Comparison of ENCODE assay signal across 8 cellular contexts in the genomic region with DNA sequence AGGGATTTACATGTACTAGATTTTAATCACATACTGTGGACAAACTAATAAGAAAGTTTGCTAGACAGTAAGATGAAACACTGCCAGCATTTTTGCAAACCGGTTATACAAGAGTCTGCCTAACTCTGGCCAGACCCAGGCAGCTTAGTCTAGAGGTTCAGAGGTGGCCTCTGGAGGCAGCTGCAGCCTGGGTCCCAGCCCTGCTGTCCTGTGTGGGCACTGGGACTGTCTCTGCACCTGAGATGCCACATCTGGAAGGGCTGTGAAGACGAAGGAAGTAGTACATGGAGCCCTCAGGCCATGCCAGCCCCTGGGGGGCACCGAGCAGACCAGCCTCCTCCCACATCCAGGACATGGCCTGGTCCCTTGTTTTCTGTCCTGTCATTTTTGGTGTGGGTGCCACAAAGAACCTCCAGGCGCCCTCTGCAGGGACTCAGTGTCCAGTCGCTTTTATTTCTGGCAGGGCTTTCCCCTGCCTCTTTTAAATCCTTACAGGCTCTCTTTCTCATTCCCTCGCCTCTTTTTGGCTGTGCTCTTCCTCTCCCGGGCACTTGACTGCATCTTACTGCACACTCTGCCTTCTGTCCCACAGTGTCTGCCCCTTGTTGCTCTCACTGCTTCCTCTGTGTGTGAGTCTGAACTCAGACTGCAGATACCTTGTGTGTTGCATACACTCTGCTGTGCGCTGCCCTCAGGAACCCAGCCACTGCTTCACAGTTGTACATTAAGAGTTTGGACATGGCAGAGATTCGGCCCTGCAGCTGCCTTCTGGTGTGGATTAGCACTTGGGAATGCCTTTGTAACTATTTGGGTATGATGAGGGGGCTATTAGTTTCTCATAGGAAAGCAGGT.
A peak's percentile ranks its signal among the peaks of the same experiment; 100 is the strongest.
DNase-seq lines count a peak whose midpoint lies in the region; ATAC-seq and TF ChIP-seq lines count a peak whose summit lies in the region.

No MANE protein-coding gene starts in this region.

- H3K9me3 Mint-ChIP-seq in activated CD4-positive, alpha-beta T cell treated with anti-CD3 and anti-CD28 coated beads for 36 hours (ENCODE audit: low read depth), result no peaks in the 10 kb centered on the region

- DNase-seq in SIG-M5 treated with dmso at 0.1 percent for 504 hours (lab: John Stamatoyannopoulos, UW; ENCODE audit: unreplicated experiment), result peak; percentile 40
- DNase-seq in SIG-M5 (lab: John Stamatoyannopoulos, UW), result no peak
- DNase-seq in M059J (ENCODE audit: low read depth), result peak; percentile 55
- DNase-seq in activated CD4-positive, alpha-beta T cell treated with anti-CD3 and anti-CD28 coated beads for 36 hours, result peak; percentile 66
- DNase-seq in epithelial cell of proximal tubule (ENCODE audit: low read depth), result no peak
- peak; percentile 79 for DNase-seq in ureter (ENCODE audit: low spot score)

- no peak overlapping the region for H3K27ac Mint-ChIP-seq in activated CD4-positive, alpha-beta T cell treated with anti-CD3 and anti-CD28 coated beads for 36 hours

- H3K9me3 ChIP-seq in mucosa of rectum (ENCODE audit: control insufficient read depth in 2 of 2, low read length in 2 of 2), result no peaks in the 10 kb centered on the region

- peak; percentile 44 for ATAC-seq in activated CD4-positive, alpha-beta T cell treated with anti-CD3 and anti-CD28 coated beads for 36 hours
- no peak for ATAC-seq in HG03442 (IDR thresholded peaks at IDR 0.05; ENCODE audit: unreplicated experiment)

- intact Hi-C loops in activated CD4-positive, alpha-beta T cell treated with anti-CD3 and anti-CD28 coated beads for 36 hours (cut with DNase I, micrococcal nuclease), result loop anchor here (1.0 to 2.0 kb wide), 3 partner anchors 275 to 283 kb away; partner anchors contain the start of gene TMEM242 (in 1 of the 2)

- no peaks in the 10 kb centered on the region for H3K4me1 Mint-ChIP-seq in activated CD4-positive, alpha-beta T cell treated with anti-CD3 and anti-CD28 coated beads for 36 hours

- peak overlapping the region; percentile 52 to 59 for H3K27ac ChIP-seq in mucosa of rectum (ENCODE audit: low read depth in 2 of 2, low read length in 2 of 2)

- POLR2A ChIA-PET in activated CD4-positive, alpha-beta T cell treated with anti-CD3 and anti-CD28 coated beads for 36 hours (lab: Charles Lee), result no interaction called here

- H3K27me3 ChIP-seq in mucosa of rectum (ENCODE audit: control insufficient read depth in 2 of 2, insufficient read depth in 2 of 2, low read length in 2 of 2), result no peaks in the 10 kb centered on the region

- peaks cover 4 to 13% of the 10 kb centered on the region in 2 donors for H3K4me1 ChIP-seq in mucosa of rectum (ENCODE audit: control insufficient read depth in 2 of 2, insufficient read depth in 2 of 2, low read length in 2 of 2)

- H3K4me3 ChIP-seq in epithelial cell of proximal tubule (ENCODE audit: low read depth, low read length), result no peak overlapping the region
- H3K4me3 ChIP-seq in mucosa of rectum (ENCODE audit: low read length in 2 of 2), result no peak overlapping the region

- H3K36me3 ChIP-seq in mucosa of rectum (ENCODE audit: control insufficient read depth in 2 of 2, insufficient read depth in 2 of 2, low read length in 2 of 2), result no peaks in the 10 kb centered on the region

- TF ChIP-seq CTCF in epithelial cell of proximal tubule (conservative IDR thresholded peaks at IDR 0.05; ENCODE audit: low read depth, low read length), result peak; percentile 68

- CTCF ChIA-PET in activated CD4-positive, alpha-beta T cell treated with anti-CD3 and anti-CD28 coated beads for 36 hours (lab: Charles Lee), result interaction anchor here (0.6 to 1.1 kb wide), 6 partner anchors 59 to 379 kb away, joined by 3 to 8 read pairs (median 3); no protein-coding TSS in a partner anchor

- H3K9ac ChIP-seq in mucosa of rectum (ENCODE audit: low read depth in 1 of 2, low read length in 2 of 2), result no peak overlapping the region

- no peak overlapping the region for H3K4me3 Mint-ChIP-seq in activated CD4-positive, alpha-beta T cell treated with anti-CD3 and anti-CD28 coated beads for 36 hours

- no peaks in the 10 kb centered on the region for H3K36me3 Mint-ChIP-seq in activated CD4-positive, alpha-beta T cell treated with anti-CD3 and anti-CD28 coated beads for 36 hours (ENCODE audit: low read depth)

- no peaks in the 10 kb centered on the region for H3K27me3 Mint-ChIP-seq in activated CD4-positive, alpha-beta T cell treated with anti-CD3 and anti-CD28 coated beads for 36 hours

Comparison
In these comparisons a context has a peak if more than half of its experiments do, and no peak if none do; other contexts are left out.
1. DNase-seq: peak in SIG-M5 treated with dmso at 0.1 percent for 504 hours (single experiment), M059J (single experiment), activated CD4-positive, alpha-beta T cell treated with anti-CD3 and anti-CD28 coated beads for 36 hours (single experiment) and ureter (single experiment); none in SIG-M5 (single experiment) and epithelial cell of proximal tubule (single experiment).